7 cellular contexts compared by ENCODE assay signal in genomic region chr10:46584196-46584595, GRCh38. TPM values are rescaled to one million over a fixed set of nuclear protein-coding genes. Genes with fewer than 3 reads are reported as not detected.
"Had no signal": no experiment of that assay in that cellular context is flagged by ENCODE, and none has a peak within 500 bp of the region (broad histone marks: within the 10 kb centered on the region; RNA-seq: fewer than 3 reads in every experiment).

No MANE protein-coding gene starts in this region.

RNA-seq across cellular contexts. Expression of gene SYT15, which starts 5.3 kb away (rescaled TPM):
- polyA plus RNA-seq: neural cell had no signal

RNA-seq across cellular contexts. Expression of gene GPRIN2, which starts 27.7 kb away (rescaled TPM):
- total RNA-seq: myocyte; naive thymus-derived CD8-positive, alpha-beta T cell; osteoblast; psoas muscle; smooth muscle cell; subcutaneous adipose tissue had no signal
- polyA plus RNA-seq: naive thymus-derived CD8-positive, alpha-beta T cell; psoas muscle had no signal
